Comparison of ENCODE assay signal across 8 cellular contexts in genomic region chr1:193479187-193479586, GRCh38.
DNase-seq lines count a peak whose midpoint lies in the region; ATAC-seq, FAIRE-seq and TF ChIP-seq lines count a peak whose summit lies in the region.

No MANE protein-coding gene starts in this region.

- peak overlapping the region; percentile 98 for H3K27ac Mint-ChIP-seq in activated naive CD4-positive, alpha-beta T cell treated with anti-CD3 and anti-CD28 coated beads, Interleukin-2, amount 50 U/mL, for 24 hours

- H3K4me2 ChIP-seq in OCI-LY3 (ENCODE audit: low read length) = peak overlapping the region; percentile 31

- intact Hi-C loops in A673 (cut with micrococcal nuclease; ENCODE audit: unreplicated experiment) = no loop called here

- ATAC-seq in HG02610 (IDR thresholded peaks at IDR 0.05; ENCODE audit: unreplicated experiment) = peak; percentile 98

- BruUV-seq in A673 (replicated peaks; lab: Mats Ljungman, UMichigan) = no TSS peak

- H3K9me3 ChIP-seq in OCI-LY3 (ENCODE audit: insufficient read depth, low read length) (peaks cover 11% of the 10 kb centered on the region; the same call in 1 of the 2 replicates), A673 (ENCODE audit: low read depth, low read length, poor library complexity, severe bottlenecking) (no peaks in the 10 kb centered on the region)

- TF ChIP-seq CTCF in OCI-LY3 (IDR thresholded peaks at IDR 0.05; ENCODE audit: low read depth, low read length) (no peak), brain microvascular endothelial cell (IDR thresholded peaks at IDR 0.05; ENCODE audit: low read depth, low read length, missing control alignments) (no peak), A673 (conservative IDR thresholded peaks at IDR 0.05; ENCODE audit: low read depth, low read length) (no peak)

- H3K4me3 ChIP-seq in OCI-LY3 (ENCODE audit: low read length) (peak overlapping the region; percentile 11), brain microvascular endothelial cell (ENCODE audit: low read depth, low read length) (no peak overlapping the region), A673 (ENCODE audit: low read depth, low read length, poor library complexity, severe bottlenecking) (no peak overlapping the region)

- no peaks in the 10 kb centered on the region for H3K27me3 Mint-ChIP-seq in activated naive CD4-positive, alpha-beta T cell treated with anti-CD3 and anti-CD28 coated beads, Interleukin-2, amount 50 U/mL, for 24 hours

- H3K27ac ChIP-seq in OCI-LY3 (ENCODE audit: low read length) (peak overlapping the region; percentile 9; the same call in 1 of the 2 replicates), brain microvascular endothelial cell (no peak overlapping the region), A673 (ENCODE audit: low read depth, low read length, poor library complexity, severe bottlenecking) (no peak overlapping the region)

- H3K36me3 ChIP-seq in OCI-LY3 (replicated peaks; ENCODE audit: low read depth, low read length) (peaks cover 11% of the 10 kb centered on the region), brain microvascular endothelial cell (replicated peaks) (no peaks in the 10 kb centered on the region), A673 (ENCODE audit: insufficient read depth, low read length, poor library complexity, severe bottlenecking) (no peaks in the 10 kb centered on the region)

- peaks cover 23% of the 10 kb centered on the region for H3K9me3 Mint-ChIP-seq in activated naive CD4-positive, alpha-beta T cell treated with anti-CD3 and anti-CD28 coated beads, Interleukin-2, amount 50 U/mL, for 24 hours

- CTCF ChIA-PET in A673 (lab: Charles Lee) = no interaction called here

- H3K4me1 ChIP-seq in OCI-LY3 (ENCODE audit: low read length) = peaks cover 30% of the 10 kb centered on the region
- no peaks in the 10 kb centered on the region for H3K4me1 ChIP-seq in A673 (ENCODE audit: insufficient read depth, low read length, poor library complexity, severe bottlenecking)

- H3K4me3 Mint-ChIP-seq in activated naive CD4-positive, alpha-beta T cell treated with anti-CD3 and anti-CD28 coated beads, Interleukin-2, amount 50 U/mL, for 24 hours = peak overlapping the region; percentile 58

- no peak overlapping the region for H3K9ac ChIP-seq in OCI-LY3 (ENCODE audit: low read length)

- DNase-seq in GM12892 (ENCODE audit: insufficient read length) (no peak), middle frontal gyrus (ENCODE audit: extremely low spot score, low spot score) (no peak), brain microvascular endothelial cell (no peak), A673 (ENCODE audit: low spot score) (no peak)
- DNase-seq in stimulated activated CD8-positive, alpha-beta memory T cell treated with anti-CD3 and anti-CD28 coated beads, Interleukin-4, amount 100 ng/mL, for 4 hours (ENCODE audit: low read depth in 2 of 2, low spot score in 1 of 2) = peak; percentile 24 to 28

- peak; percentile 85 for FAIRE-seq in GM12892 (lab: Jason Lieb, UNC)

- H3K4me1 Mint-ChIP-seq in activated naive CD4-positive, alpha-beta T cell treated with anti-CD3 and anti-CD28 coated beads, Interleukin-2, amount 50 U/mL, for 24 hours = peaks cover 58% of the 10 kb centered on the region

- no peak overlapping the region for H2AFZ ChIP-seq in OCI-LY3 (ENCODE audit: low read depth, low read length)

- H3K27me3 ChIP-seq in OCI-LY3 (ENCODE audit: low read depth, low read length) = no peaks in the 10 kb centered on the region
- no peaks in the 10 kb centered on the region for H3K27me3 ChIP-seq in brain microvascular endothelial cell (replicated peaks)
- H3K27me3 ChIP-seq in A673 (replicated peaks; ENCODE audit: insufficient read depth, low read depth, low read length, poor library complexity) = no peaks in the 10 kb centered on the region

- in situ Hi-C loops in brain microvascular endothelial cell (cut with HindIII; ENCODE audit: low pct_ligation_motif_present, low sequenced_read_pairs) = no loop called here

- no peaks in the 10 kb centered on the region for H4K20me1 ChIP-seq in OCI-LY3 (ENCODE audit: insufficient read depth, low read length)

- no peak for TF ChIP-seq POLR2A in GM12892 (IDR thresholded peaks at IDR 0.05; ENCODE audit: low read depth, low read length)

- no peaks in the 10 kb centered on the region for H3K79me2 ChIP-seq in OCI-LY3 (ENCODE audit: low read length)

- POLR2A ChIA-PET in A673 (lab: Charles Lee; ENCODE audit: low non-redundant PET) = no interaction called here

- H3K36me3 Mint-ChIP-seq in activated naive CD4-positive, alpha-beta T cell treated with anti-CD3 and anti-CD28 coated beads, Interleukin-2, amount 50 U/mL, for 24 hours = peaks cover 7% of the 10 kb centered on the region

Comparison
In these comparisons a context has a peak if more than half of its experiments do, and no peak if none do; other contexts are left out.
1. DNase-seq: peak in stimulated activated CD8-positive, alpha-beta memory T cell treated with anti-CD3 and anti-CD28 coated beads, Interleukin-4, amount 100 ng/mL, for 4 hours (2 of 2); none in GM12892 (single experiment), middle frontal gyrus (single experiment), brain microvascular endothelial cell (single experiment) and A673 (single experiment).